In genomic region chr11:130979386-130979972, GRCh38 we compare ENCODE assay signal across 9 cellular contexts.
A peak's percentile ranks its signal among the peaks of the same experiment; 100 is the strongest.
DNase-seq lines count a peak whose midpoint lies in the region; ATAC-seq and TF ChIP-seq lines count a peak whose summit lies in the region.
"Had no signal": no experiment of that assay in that cellular context is flagged by ENCODE, and none has a peak within 500 bp of the region (broad histone marks: within the 10 kb centered on the region; RNA-seq: fewer than 3 reads in every experiment).

No MANE protein-coding gene starts in this region.

- H3K27me3 Mint-ChIP-seq in type B pancreatic cell, result peaks cover 24% of the 10 kb centered on the region
- H3K27me3 Mint-ChIP-seq in CD8-positive, alpha-beta T cell (ENCODE audit: low read depth), result peaks cover 17% of the 10 kb centered on the region

- no peak for ATAC-seq in left ventricle myocardium superior
- ATAC-seq in esophagus mucosa, result peak; percentile 36
- ATAC-seq in CD8-positive, alpha-beta T cell, result no peak

- no peak overlapping the region for H3K4me3 Mint-ChIP-seq in type B pancreatic cell
- H3K4me3 Mint-ChIP-seq in CD8-positive, alpha-beta T cell, result no peak overlapping the region
- H3K4me3 Mint-ChIP-seq: activated T-helper 1 cell treated with anti-CD3 and anti-CD28 coated beads, Interleukin-12 subunit alpha, Interleukin-12 subunit beta, Interleukin-2, Interleukin-4 antibody, amounts not matched to agents 30 ng/mL and 10 ng/mL and 1 ng/mL, durations not matched to agents 14 hours and 24 hours and 36 hours had no signal

- CTCF ChIA-PET in CD8-positive, alpha-beta T cell (lab: Charles Lee), result no interaction called here

- no peak overlapping the region for H3K27ac ChIP-seq in cardiac muscle cell
- no peak overlapping the region for H3K27ac ChIP-seq in CD8-positive, alpha-beta T cell (ENCODE audit: low read depth, low read length)

- no peak overlapping the region for H3K27ac Mint-ChIP-seq in type B pancreatic cell
- no peak overlapping the region for H3K27ac Mint-ChIP-seq in CD8-positive, alpha-beta T cell
- H3K27ac Mint-ChIP-seq: activated T-helper 1 cell treated with anti-CD3 and anti-CD28 coated beads, Interleukin-12 subunit alpha, Interleukin-12 subunit beta, Interleukin-2, Interleukin-4 antibody, amounts not matched to agents 30 ng/mL and 10 ng/mL and 1 ng/mL, durations not matched to agents 14 hours and 24 hours and 36 hours had no signal

- no peaks in the 10 kb centered on the region for H3K27me3 ChIP-seq in cardiac muscle cell
- no peaks in the 10 kb centered on the region for H3K27me3 ChIP-seq in CD8-positive, alpha-beta T cell (ENCODE audit: insufficient read depth, low read length)

- intact Hi-C loops in left ventricle myocardium superior (cut with micrococcal nuclease), result loop anchor here (10.0 kb wide), 1 partner anchor 55 kb away; no protein-coding TSS in a partner anchor
- intact Hi-C loops in CD8-positive, alpha-beta T cell (cut with DNase I, micrococcal nuclease), result no loop called here

- POLR2A ChIA-PET in CD8-positive, alpha-beta T cell (lab: Charles Lee), result no interaction called here

- H3K4me3 ChIP-seq in cardiac muscle cell, result no peak overlapping the region
- H3K4me3 ChIP-seq in CD8-positive, alpha-beta T cell (ENCODE audit: low read depth, low read length), result no peak overlapping the region

- no peaks in the 10 kb centered on the region for H3K36me3 ChIP-seq in cardiac muscle cell
- H3K36me3 ChIP-seq in CD8-positive, alpha-beta T cell (ENCODE audit: insufficient read depth, low read length), result no peaks in the 10 kb centered on the region

- H3K36me3 Mint-ChIP-seq in type B pancreatic cell, result no peaks in the 10 kb centered on the region
- no peaks in the 10 kb centered on the region for H3K36me3 Mint-ChIP-seq in CD8-positive, alpha-beta T cell

- no peaks in the 10 kb centered on the region for H3K9me3 ChIP-seq in cardiac muscle cell (ENCODE audit: low read depth)
- no peaks in the 10 kb centered on the region for H3K9me3 ChIP-seq in CD8-positive, alpha-beta T cell (ENCODE audit: low read length)

- TF ChIP-seq CTCF in cardiac muscle cell (IDR thresholded peaks at IDR 0.05; ENCODE audit: low read depth, low read length), result peak; percentile 65
- TF ChIP-seq CTCF in type B pancreatic cell (conservative IDR thresholded peaks at IDR 0.05), result peak; percentile 75
- TF ChIP-seq CTCF in CD8-positive, alpha-beta T cell (IDR thresholded peaks at IDR 0.05), result no peak

- no peaks in the 10 kb centered on the region for H3K4me1 Mint-ChIP-seq in type B pancreatic cell (ENCODE audit: unreplicated experiment)
- no peaks in the 10 kb centered on the region for H3K4me1 Mint-ChIP-seq in CD8-positive, alpha-beta T cell (ENCODE audit: low read depth)

- DNase-seq in cardiac muscle cell (ENCODE audit: low read depth in 1 of 2, low spot score in 1 of 2) (peak; percentile 38 to 58), left ventricle myocardium superior (no peak), NCI-H82 (lab: John Stamatoyannopoulos, UW) (peak; percentile 83), type B pancreatic cell (ENCODE audit: extremely low spot score, unreplicated experiment) (no peak), NCI-H510A treated with DMSO at 0.1 percent for 48 hours (lab: John Stamatoyannopoulos, UW) (no peak)
- DNase-seq in CD8-positive, alpha-beta T cell, result no peak
- DNase-seq in activated CD4-positive, alpha-beta T cell treated with anti-CD3 and anti-CD28 coated beads, Interleukin-2, amount 50 U/mL, for 4 hours, result no peak

- peaks cover 14% of the 10 kb centered on the region for H3K9me3 Mint-ChIP-seq in type B pancreatic cell
- peaks cover 5% of the 10 kb centered on the region for H3K9me3 Mint-ChIP-seq in CD8-positive, alpha-beta T cell

- H3K4me1 ChIP-seq in cardiac muscle cell (ENCODE audit: low read depth), result no peaks in the 10 kb centered on the region
- H3K4me1 ChIP-seq in CD8-positive, alpha-beta T cell (ENCODE audit: insufficient read depth, low read length), result no peaks in the 10 kb centered on the region

Comparison
In these comparisons a context has a peak if more than half of its experiments do, and no peak if none do; other contexts are left out.
1. DNase-seq: peak in cardiac muscle cell (2 of 2) and NCI-H82 (single experiment); none in left ventricle myocardium superior (single experiment), type B pancreatic cell (single experiment), NCI-H510A treated with DMSO at 0.1 percent for 48 hours (single experiment), CD8-positive, alpha-beta T cell (0 of 7) and activated CD4-positive, alpha-beta T cell treated with anti-CD3 and anti-CD28 coated beads, Interleukin-2, amount 50 U/mL, for 4 hours (0 of 2).